In the genomic region with DNA sequence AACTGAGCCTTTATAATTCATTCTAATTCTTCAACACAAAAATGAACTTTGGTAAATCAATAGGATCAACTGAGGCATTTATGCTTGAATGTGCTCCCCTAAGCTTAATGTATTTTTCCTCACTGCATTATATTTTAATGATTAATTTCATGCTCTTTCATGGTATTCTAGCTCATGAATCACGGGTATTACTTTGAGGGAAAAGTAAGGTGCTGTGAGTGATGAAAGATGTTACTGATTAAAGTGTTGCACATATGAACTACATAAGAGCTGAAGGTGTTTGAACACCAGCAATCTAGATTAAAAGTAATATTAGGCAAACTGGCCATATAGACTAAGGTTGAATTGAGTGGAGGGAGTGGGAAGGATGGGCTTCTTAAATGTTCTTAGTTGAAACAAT, we compare ENCODE assay signal across 1 cellular context.
TF ChIP-seq lines count a peak whose summit lies in the region.

No MANE protein-coding gene starts in this region.

TF ChIP-seq in GM12878, 131 proteins besides CTCF, POLR2A, EP300 and RAD21 (continued from another document):
- TF ChIP-seq, protein P1, sequence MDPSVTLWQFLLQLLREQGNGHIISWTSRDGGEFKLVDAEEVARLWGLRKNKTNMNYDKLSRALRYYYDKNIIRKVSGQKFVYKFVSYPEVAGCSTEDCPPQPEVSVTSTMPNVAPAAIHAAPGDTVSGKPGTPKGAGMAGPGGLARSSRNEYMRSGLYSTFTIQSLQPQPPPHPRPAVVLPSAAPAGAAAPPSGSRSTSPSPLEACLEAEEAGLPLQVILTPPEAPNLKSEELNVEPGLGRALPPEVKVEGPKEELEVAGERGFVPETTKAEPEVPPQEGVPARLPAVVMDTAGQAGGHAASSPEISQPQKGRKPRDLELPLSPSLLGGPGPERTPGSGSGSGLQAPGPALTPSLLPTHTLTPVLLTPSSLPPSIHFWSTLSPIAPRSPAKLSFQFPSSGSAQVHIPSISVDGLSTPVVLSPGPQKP (IDR thresholded peaks at IDR 0.05; ENCODE audit: low read depth, low read length), result no peak
- no peak for TF ChIP-seq BRCA1 (IDR thresholded peaks at IDR 0.05; ENCODE audit: low read depth, low read length)
